ENCODE assay signal across 2 cellular contexts in the genomic region with DNA sequence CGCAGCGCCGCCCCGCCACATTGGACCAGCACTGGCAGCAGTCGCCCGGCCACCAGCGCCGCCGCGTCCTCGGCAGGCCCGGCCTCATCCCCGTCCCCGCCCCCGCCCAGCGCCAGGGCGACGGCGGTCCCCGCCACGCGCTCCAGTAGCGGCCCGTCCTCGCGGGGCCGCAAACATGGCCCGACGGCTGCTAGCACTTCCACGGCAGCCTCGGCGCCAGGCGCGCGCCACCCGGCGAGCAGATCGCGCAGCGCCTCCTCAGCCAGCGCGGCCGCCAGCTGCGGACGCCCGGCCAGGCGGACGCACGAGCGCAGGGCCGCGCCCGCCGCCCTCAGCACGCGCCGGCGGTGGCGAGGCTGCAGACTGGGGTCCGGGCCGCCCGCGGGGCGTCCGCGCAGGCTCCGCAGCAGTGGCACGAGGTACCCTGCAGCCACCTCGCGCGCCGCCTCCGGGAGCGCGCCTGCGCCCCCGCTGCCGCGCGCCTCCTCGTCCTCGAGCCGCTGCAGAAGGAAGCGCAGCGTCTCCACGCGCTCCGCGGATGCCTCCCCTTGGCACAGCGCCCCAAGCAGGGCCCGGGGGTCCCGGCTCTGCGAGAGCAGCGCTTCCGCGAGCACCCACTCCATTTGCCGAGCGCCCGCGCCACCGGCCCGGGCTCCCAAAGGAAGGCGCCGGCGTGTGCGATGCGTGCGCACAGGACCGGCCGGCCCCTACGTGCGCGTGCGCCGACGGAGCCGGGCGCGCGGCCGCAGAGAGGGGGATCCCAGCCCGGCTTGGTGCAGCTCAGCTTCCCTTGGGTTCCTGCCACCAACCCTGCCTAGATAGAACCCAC.
TF ChIP-seq lines count a peak whose summit lies in the region.

A gene with protein sequence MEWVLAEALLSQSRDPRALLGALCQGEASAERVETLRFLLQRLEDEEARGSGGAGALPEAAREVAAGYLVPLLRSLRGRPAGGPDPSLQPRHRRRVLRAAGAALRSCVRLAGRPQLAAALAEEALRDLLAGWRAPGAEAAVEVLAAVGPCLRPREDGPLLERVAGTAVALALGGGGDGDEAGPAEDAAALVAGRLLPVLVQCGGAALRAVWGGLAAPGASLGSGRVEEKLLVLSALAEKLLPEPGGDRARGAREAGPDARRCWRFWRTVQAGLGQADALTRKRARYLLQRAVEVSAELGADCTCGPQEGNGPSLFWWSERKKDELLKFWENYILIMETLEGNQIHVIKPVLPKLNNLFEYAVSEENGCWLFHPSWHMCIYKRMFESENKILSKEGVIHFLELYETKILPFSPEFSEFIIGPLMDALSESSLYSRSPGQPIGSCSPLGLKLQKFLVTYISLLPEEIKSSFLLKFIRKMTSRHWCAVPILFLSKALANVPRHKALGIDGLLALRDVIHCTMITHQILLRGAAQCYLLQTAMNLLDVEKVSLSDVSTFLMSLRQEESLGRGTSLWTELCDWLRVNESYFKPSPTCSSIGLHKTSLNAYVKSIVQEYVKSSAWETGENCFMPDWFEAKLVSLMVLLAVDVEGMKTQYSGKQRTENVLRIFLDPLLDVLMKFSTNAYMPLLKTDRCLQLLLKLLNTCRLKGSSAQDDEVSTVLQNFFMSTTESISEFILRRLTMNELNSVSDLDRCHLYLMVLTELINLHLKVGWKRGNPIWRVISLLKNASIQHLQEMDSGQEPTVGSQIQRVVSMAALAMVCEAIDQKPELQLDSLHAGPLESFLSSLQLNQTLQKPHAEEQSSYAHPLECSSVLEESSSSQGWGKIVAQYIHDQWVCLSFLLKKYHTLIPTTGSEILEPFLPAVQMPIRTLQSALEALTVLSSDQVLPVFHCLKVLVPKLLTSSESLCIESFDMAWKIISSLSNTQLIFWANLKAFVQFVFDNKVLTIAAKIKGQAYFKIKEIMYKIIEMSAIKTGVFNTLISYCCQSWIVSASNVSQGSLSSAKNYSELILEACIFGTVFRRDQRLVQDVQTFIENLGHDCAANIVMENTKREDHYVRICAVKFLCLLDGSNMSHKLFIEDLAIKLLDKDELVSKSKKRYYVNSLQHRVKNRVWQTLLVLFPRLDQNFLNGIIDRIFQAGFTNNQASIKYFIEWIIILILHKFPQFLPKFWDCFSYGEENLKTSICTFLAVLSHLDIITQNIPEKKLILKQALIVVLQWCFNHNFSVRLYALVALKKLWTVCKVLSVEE (N-terminal part only) (minus strand): TSS at position 699 of the 829 bp plus-strand sequence. CDS start 76 bp downstream, at position 623.

TF ChIP-seq in IMR-90, 13 proteins besides CTCF, POLR2A, EP300 and RAD21:
- TF ChIP-seq BHLHE40 (IDR thresholded peaks at IDR 0.05; ENCODE audit: low read depth, low read length) = peak; percentile 87
- TF ChIP-seq CHD1 (IDR thresholded peaks at IDR 0.05; ENCODE audit: low read depth, low read length) = no peak
TF ChIP-seq in IMR-90: peak in this region for 1.

TF ChIP-seq in PFSK-1, 5 proteins besides CTCF, POLR2A, EP300 and RAD21:
- TF ChIP-seq TAF1 (IDR thresholded peaks at IDR 0.05; ENCODE audit: borderline replicate concordance, insufficient read depth, low read length) (no peak), FOXP2 (optimal IDR thresholded peaks at IDR 0.05; ENCODE audit: borderline replicate concordance, extremely low read depth, extremely low read length, insufficient read depth) (peak; percentile 64), SIN3A (IDR thresholded peaks at IDR 0.05; ENCODE audit: borderline replicate concordance, insufficient read depth, low read length) (no peak), POLR2AphosphoS5 (IDR thresholded peaks at IDR 0.05; ENCODE audit: low read depth, low read length) (peak; percentile 94)
- TF ChIP-seq, protein P1, sequence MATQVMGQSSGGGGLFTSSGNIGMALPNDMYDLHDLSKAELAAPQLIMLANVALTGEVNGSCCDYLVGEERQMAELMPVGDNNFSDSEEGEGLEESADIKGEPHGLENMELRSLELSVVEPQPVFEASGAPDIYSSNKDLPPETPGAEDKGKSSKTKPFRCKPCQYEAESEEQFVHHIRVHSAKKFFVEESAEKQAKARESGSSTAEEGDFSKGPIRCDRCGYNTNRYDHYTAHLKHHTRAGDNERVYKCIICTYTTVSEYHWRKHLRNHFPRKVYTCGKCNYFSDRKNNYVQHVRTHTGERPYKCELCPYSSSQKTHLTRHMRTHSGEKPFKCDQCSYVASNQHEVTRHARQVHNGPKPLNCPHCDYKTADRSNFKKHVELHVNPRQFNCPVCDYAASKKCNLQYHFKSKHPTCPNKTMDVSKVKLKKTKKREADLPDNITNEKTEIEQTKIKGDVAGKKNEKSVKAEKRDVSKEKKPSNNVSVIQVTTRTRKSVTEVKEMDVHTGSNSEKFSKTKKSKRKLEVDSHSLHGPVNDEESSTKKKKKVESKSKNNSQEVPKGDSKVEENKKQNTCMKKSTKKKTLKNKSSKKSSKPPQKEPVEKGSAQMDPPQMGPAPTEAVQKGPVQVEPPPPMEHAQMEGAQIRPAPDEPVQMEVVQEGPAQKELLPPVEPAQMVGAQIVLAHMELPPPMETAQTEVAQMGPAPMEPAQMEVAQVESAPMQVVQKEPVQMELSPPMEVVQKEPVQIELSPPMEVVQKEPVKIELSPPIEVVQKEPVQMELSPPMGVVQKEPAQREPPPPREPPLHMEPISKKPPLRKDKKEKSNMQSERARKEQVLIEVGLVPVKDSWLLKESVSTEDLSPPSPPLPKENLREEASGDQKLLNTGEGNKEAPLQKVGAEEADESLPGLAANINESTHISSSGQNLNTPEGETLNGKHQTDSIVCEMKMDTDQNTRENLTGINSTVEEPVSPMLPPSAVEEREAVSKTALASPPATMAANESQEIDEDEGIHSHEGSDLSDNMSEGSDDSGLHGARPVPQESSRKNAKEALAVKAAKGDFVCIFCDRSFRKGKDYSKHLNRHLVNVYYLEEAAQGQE (IDR thresholded peaks at IDR 0.05; ENCODE audit: insufficient read depth in 1 of 2, low read depth in 2 of 2, low read length in 2 of 2) = no peak
